In genomic region chr6:159788757-159789376, GRCh38 we compare ENCODE assay signal across 8 cellular contexts. TPM values are rescaled to one million over a fixed set of nuclear protein-coding genes. Genes with fewer than 3 reads are reported as not detected.
A peak's percentile ranks its signal among the peaks of the same experiment; 100 is the strongest.
DNase-seq lines count a peak whose midpoint lies in the region; ATAC-seq and TF ChIP-seq lines count a peak whose summit lies in the region.

No MANE protein-coding gene starts in this region.

- H3K27ac Mint-ChIP-seq in activated CD4-positive, alpha-beta T cell treated with anti-CD3 and anti-CD28 coated beads, Interleukin-2, amount 10 ng/mL, durations not matched to agents 24 days and 14 days, result peak overlapping the region; percentile 98
- peak overlapping the region; percentile 85 for H3K27ac Mint-ChIP-seq in endodermal cell

- H3K27me3 ChIP-seq in endodermal cell (ENCODE audit: control insufficient read depth, insufficient read depth, low read length, poor library complexity, severe bottlenecking), result no peaks in the 10 kb centered on the region

- H3K27ac ChIP-seq in endodermal cell (ENCODE audit: low read depth, low read length), result peak overlapping the region; percentile 81

- intact Hi-C loops in activated CD4-positive, alpha-beta T cell treated with anti-CD3 and anti-CD28 coated beads, Interleukin-2, amount 10 ng/mL, durations not matched to agents 24 days and 14 days (cut with micrococcal nuclease), result loop anchor here (1.0 to 10.0 kb wide), 5 partner anchors 27 to 316 kb away; partner anchors contain the start of genes ACAT2 and WTAP
- intact Hi-C loops in mucosa of descending colon (cut with DNase I, micrococcal nuclease), result loop anchor here in 1 of 2 donors (5.0 to 10.0 kb wide), 2 partner anchors 54 to 97 kb away; partner anchors contain the start of gene SOD2

- H3K9ac ChIP-seq in endodermal cell (ENCODE audit: extremely low read depth, low read length, poor library complexity, severe bottlenecking), result peak overlapping the region; percentile 89

- H3K4me1 ChIP-seq in endodermal cell (ENCODE audit: control insufficient read depth, insufficient read depth, low read length), result peaks cover 3% of the 10 kb centered on the region
- H3K4me1 ChIP-seq in mucosa of descending colon (ENCODE audit: low read depth), result peaks cover 30% of the 10 kb centered on the region

- no peaks in the 10 kb centered on the region for H3K9me3 Mint-ChIP-seq in activated CD4-positive, alpha-beta T cell treated with anti-CD3 and anti-CD28 coated beads, Interleukin-2, amount 10 ng/mL, durations not matched to agents 24 days and 14 days
- H3K9me3 Mint-ChIP-seq in endodermal cell, result no peaks in the 10 kb centered on the region

- 1% methylated on average over 30 to 59 of the region's 59 CpGs for WGBS in endodermal cell (ENCODE audit: insufficient coverage in 1 of 2, insufficient read length in 1 of 2), 2 experiments

- ATAC-seq in mucosa of descending colon (peak; percentile 32), HG03095 (IDR thresholded peaks at IDR 0.05; ENCODE audit: unreplicated experiment) (no peak)

- peaks cover 71% of the 10 kb centered on the region for H3K36me3 Mint-ChIP-seq in activated CD4-positive, alpha-beta T cell treated with anti-CD3 and anti-CD28 coated beads, Interleukin-2, amount 10 ng/mL, durations not matched to agents 24 days and 14 days (ENCODE audit: low read depth)
- peaks cover 64% of the 10 kb centered on the region for H3K36me3 Mint-ChIP-seq in endodermal cell (ENCODE audit: low read depth)

- DNase-seq in GM12865 (ENCODE audit: low read depth) (peak; percentile 72), HK-2 (ENCODE audit: unreplicated experiment) (peak; percentile 35), endodermal cell (peak; percentile 65), mucosa of descending colon (peak; percentile 72 to 78 (median 75)), stromal cell of bone marrow (ENCODE audit: low read depth) (peak; percentile 4), SIG-M5 treated with dmso at 0.1 percent for 504 hours (lab: John Stamatoyannopoulos, UW; ENCODE audit: unreplicated experiment) (no peak)
- peak; percentile 80 for DNase-seq in activated CD4-positive, alpha-beta T cell treated with anti-CD3 and anti-CD28 coated beads, Interleukin-2, amount 10 ng/mL, durations not matched to agents 24 days and 14 days

- peak overlapping the region; percentile 97 for H3K4me3 Mint-ChIP-seq in activated CD4-positive, alpha-beta T cell treated with anti-CD3 and anti-CD28 coated beads, Interleukin-2, amount 10 ng/mL, durations not matched to agents 24 days and 14 days
- peak overlapping the region; percentile 97 for H3K4me3 Mint-ChIP-seq in endodermal cell

- peaks cover 3% of the 10 kb centered on the region for H3K27me3 Mint-ChIP-seq in activated CD4-positive, alpha-beta T cell treated with anti-CD3 and anti-CD28 coated beads, Interleukin-2, amount 10 ng/mL, durations not matched to agents 24 days and 14 days
- no peaks in the 10 kb centered on the region for H3K27me3 Mint-ChIP-seq in endodermal cell (ENCODE audit: insufficient read depth)

- H3K4me3 ChIP-seq in GM12865 (ENCODE audit: low read depth, low read length) (peak overlapping the region; percentile 91), endodermal cell (ENCODE audit: low read length) (peak overlapping the region; percentile 96), mucosa of descending colon (peak overlapping the region; percentile 99)

- no peaks in the 10 kb centered on the region for H3K9me3 ChIP-seq in endodermal cell (ENCODE audit: control insufficient read depth, low read length)
- no peaks in the 10 kb centered on the region for H3K9me3 ChIP-seq in mucosa of descending colon

- no peak for TF ChIP-seq CTCF in GM12865 (IDR thresholded peaks at IDR 0.05; ENCODE audit: insufficient read depth, low read depth, low read length, missing control alignments)
- TF ChIP-seq CTCF in endodermal cell (conservative IDR thresholded peaks at IDR 0.05), result no peak
- no peak for TF ChIP-seq CTCF in mucosa of descending colon (IDR thresholded peaks at IDR 0.05)

- H3K4me1 Mint-ChIP-seq in activated CD4-positive, alpha-beta T cell treated with anti-CD3 and anti-CD28 coated beads, Interleukin-2, amount 10 ng/mL, durations not matched to agents 24 days and 14 days, result peaks cover 46% of the 10 kb centered on the region
- peaks cover 28% of the 10 kb centered on the region for H3K4me1 Mint-ChIP-seq in endodermal cell

- H3K36me3 ChIP-seq in endodermal cell (ENCODE audit: control insufficient read depth, insufficient read depth, low read length), result peaks cover 61% of the 10 kb centered on the region
- H3K36me3 ChIP-seq in mucosa of descending colon (ENCODE audit: low read depth), result peaks cover 4% of the 10 kb centered on the region

RNA-seq across cellular contexts. Expression of gene TCP1, which starts 0.5 kb away (rescaled TPM):
- total RNA-seq in activated CD4-positive, alpha-beta T cell treated with anti-CD3 and anti-CD28 coated beads, Interleukin-2, amount 10 ng/mL, durations not matched to agents 24 days and 14 days, result 528 and 531 TPM in 2 replicates
- 100 to 1,000 TPM; 241 to 246 TPM for total RNA-seq in endodermal cell
- 234 TPM for polyA plus RNA-seq in endodermal cell (2013, experiment 1 of 2)
- 228 TPM for polyA plus RNA-seq in endodermal cell (2013, experiment 2 of 2)
- 100 to 1,000 TPM; 139 to 205 (median 170) TPM for total RNA-seq in mucosa of descending colon

RNA-seq across cellular contexts. Expression of gene MRPL18, which starts 1.4 kb away (rescaled TPM):
- total RNA-seq in activated CD4-positive, alpha-beta T cell treated with anti-CD3 and anti-CD28 coated beads, Interleukin-2, amount 10 ng/mL, durations not matched to agents 24 days and 14 days, result 106 and 112 TPM in 2 replicates
- total RNA-seq in endodermal cell, result 10 to 100 TPM; 46.7 to 56.9 TPM
- 40.7 TPM for polyA plus RNA-seq in endodermal cell (2013, experiment 1 of 2)
- polyA plus RNA-seq in endodermal cell (2013, experiment 2 of 2), result 40.6 TPM
- total RNA-seq in mucosa of descending colon, result 10 to 100 TPM; 51.1 to 65.5 (median 62.0) TPM

RNA-seq across cellular contexts. Expression of gene PNLDC1, which starts 11.2 kb away (rescaled TPM):
- 0.40 and 0.97 TPM in 2 replicates for total RNA-seq in activated CD4-positive, alpha-beta T cell treated with anti-CD3 and anti-CD28 coated beads, Interleukin-2, amount 10 ng/mL, durations not matched to agents 24 days and 14 days
- total RNA-seq in endodermal cell (not detected), mucosa of descending colon (1 to 10 TPM in 1 of 3 donors, not detected in 2; 1.3 TPM)
- not detected for polyA plus RNA-seq in endodermal cell (2013, experiment 1 of 2)
- polyA plus RNA-seq in endodermal cell (2013, experiment 2 of 2), result not detected

RNA-seq across cellular contexts. Expression of gene ACAT2, which starts 27.0 kb away (rescaled TPM):
- total RNA-seq in activated CD4-positive, alpha-beta T cell treated with anti-CD3 and anti-CD28 coated beads, Interleukin-2, amount 10 ng/mL, durations not matched to agents 24 days and 14 days, result 85.3 and 88.2 TPM in 2 replicates
- total RNA-seq in endodermal cell (100 to 1,000 TPM; 108 to 147 TPM), mucosa of descending colon (10 to 100 TPM; 31.3 to 94.1 (median 71.1) TPM)
- 161 TPM for polyA plus RNA-seq in endodermal cell (2013, experiment 1 of 2)
- 165 TPM for polyA plus RNA-seq in endodermal cell (2013, experiment 2 of 2)
